In genomic region chr15:41799488-41799805, GRCh38 we compare ENCODE assay signal across 25 cellular contexts. TPM values are rescaled to one million over a fixed set of nuclear protein-coding genes. Genes with fewer than 3 reads are reported as not detected.
DNase-seq lines count a peak whose midpoint lies in the region; ATAC-seq, FAIRE-seq and TF ChIP-seq lines count a peak whose summit lies in the region.
"Had no signal": no experiment of that assay in that cellular context is flagged by ENCODE, and none has a peak within 500 bp of the region (broad histone marks: within the 10 kb centered on the region; RNA-seq: fewer than 3 reads in every experiment).

No MANE protein-coding gene starts in this region.

- peaks cover 37% of the 10 kb centered on the region for H3K4me1 ChIP-seq in HepG2 (ENCODE audit: insufficient read depth, low read length)
- peaks cover 0 to 10% (median 0%) of the 10 kb centered on the region in 4 donors for H3K4me1 ChIP-seq in right lobe of liver
- H3K4me1 ChIP-seq in KMS-11 (ENCODE audit: low read depth, poor library complexity, severe bottlenecking), result peaks cover 35% of the 10 kb centered on the region
- H3K4me1 ChIP-seq in esophagus squamous epithelium, result peaks cover 26 to 93% (median 62%) of the 10 kb centered on the region in 3 donors
- H3K4me1 ChIP-seq in colonic mucosa, result no peaks in the 10 kb centered on the region

- H3K9me3 ChIP-seq in HepG2 (ENCODE audit: low read length) (no peaks in the 10 kb centered on the region), right lobe of liver (no peaks in the 10 kb centered on the region), esophagus squamous epithelium (no peaks in the 10 kb centered on the region), colonic mucosa (no peaks in the 10 kb centered on the region)
- H3K9me3 ChIP-seq: heart right ventricle had no signal

- H3K4me3 ChIP-seq in HepG2 (replicated peaks in 1 of 3; ENCODE audit: insufficient read depth in 1 of 3, low read depth in 2 of 3, low read length in 3 of 3), result no peak overlapping the region
- no peak overlapping the region for H3K4me3 ChIP-seq in right lobe of liver
- H3K4me3 ChIP-seq in KMS-11 (IDR thresholded peaks at IDR 0.05; ENCODE audit: insufficient read depth, low read depth, low read length), result no peak overlapping the region
- no peak overlapping the region for H3K4me3 ChIP-seq in esophagus squamous epithelium
- H3K4me3 ChIP-seq in colonic mucosa, result no peak overlapping the region
- H3K4me3 ChIP-seq: heart right ventricle, K562, SK-N-MC had no signal

- no peaks in the 10 kb centered on the region for H3K36me3 ChIP-seq in HepG2 (replicated peaks in 1 of 2; ENCODE audit: control insufficient read depth in 1 of 2, insufficient read depth in 2 of 2, low read length in 2 of 2)
- no peaks in the 10 kb centered on the region for H3K36me3 ChIP-seq in right lobe of liver
- no peaks in the 10 kb centered on the region for H3K36me3 ChIP-seq in KMS-11 (ENCODE audit: insufficient read depth)
- H3K36me3 ChIP-seq in esophagus squamous epithelium, result peaks cover 0 to 34% (median 5%) of the 10 kb centered on the region in 3 donors
- no peaks in the 10 kb centered on the region for H3K36me3 ChIP-seq in colonic mucosa

- H3K9ac ChIP-seq in HepG2 (ENCODE audit: insufficient read depth, low read depth, low read length), result no peak overlapping the region
- H3K9ac ChIP-seq in KMS-11, result no peak overlapping the region
- no peak overlapping the region for H3K9ac ChIP-seq in colonic mucosa (ENCODE audit: low read depth in 2 of 2, low read length in 2 of 2)

- no peak for TF ChIP-seq RAD21 in HepG2 (CRISPR knock-in tag; IDR thresholded peaks at IDR 0.05)

- no peak for TF ChIP-seq EP300 in HepG2 (IDR thresholded peaks at IDR 0.05; ENCODE audit: low read depth in 2 of 2, low read length in 2 of 2)
- no peak for TF ChIP-seq EP300 in HepG2 (CRISPR knock-in tag; IDR thresholded peaks at IDR 0.05; ENCODE audit: borderline replicate concordance)

- CTCF ChIA-PET in HepG2 (lab: Yijun Ruan, JAX; ENCODE audit: low intra/inter-chr PET ratio, low total read pairs), result no interaction called here

- intact Hi-C loops in HepG2 (cut with micrococcal nuclease; ENCODE audit: unreplicated experiment) (no loop called here), right lobe of liver (cut with DNase I) (no loop called here), esophagus squamous epithelium (cut with DNase I) (no loop called here), colonic mucosa (cut with DNase I) (no loop called here)

- ATAC-seq in HepG2 (no peak), right lobe of liver (no peak), GM18870 (IDR thresholded peaks at IDR 0.05; ENCODE audit: unreplicated experiment) (no peak), HG02678 (IDR thresholded peaks at IDR 0.05; ENCODE audit: unreplicated experiment) (no peak)

- POLR2A ChIA-PET in HepG2 (lab: Yijun Ruan, JAX), result no interaction called here

- in situ Hi-C loops in HepG2 (cut with HindIII; ENCODE audit: extremely low pct_ligation_motif_present, low pct_unique_long_range_greater_than_20kb), result no loop called here

- TF ChIP-seq POLR2A in HepG2 (IDR thresholded peaks at IDR 0.05; ENCODE audit: insufficient read depth in 1 of 2, low read depth in 2 of 2, low read length in 2 of 2) (no peak), right lobe of liver (IDR thresholded peaks at IDR 0.05) (no peak), esophagus squamous epithelium (IDR thresholded peaks at IDR 0.05) (no peak)

- H3K27ac ChIP-seq in HepG2 (ENCODE audit: extremely low read length, insufficient read depth, low read length) (no peak overlapping the region), right lobe of liver (no peak overlapping the region), KMS-11 (peak overlapping the region; percentile 49), esophagus squamous epithelium (peak overlapping the region in 3 of 4 donors; percentile 10 to 28 (median 18)), colonic mucosa (no peak overlapping the region)
- H3K27ac ChIP-seq: heart right ventricle, SK-N-MC had no signal

- no TSS peak for BruUV-seq in HepG2 (replicated peaks; lab: Mats Ljungman, UMichigan)

- FAIRE-seq in HepG2 (lab: Jason Lieb, UNC), result no peak
- FAIRE-seq: D721Med, K562 had no signal

- H3K4me2 ChIP-seq in HepG2 (ENCODE audit: low read depth, low read length), result peak overlapping the region; percentile 23
- no peak overlapping the region; the same call in 1 of the 2 replicates for H3K4me2 ChIP-seq in KMS-11

- no peak for TF ChIP-seq CTCF in HepG2 (CRISPR knock-in tag; IDR thresholded peaks at IDR 0.05)
- no peak for TF ChIP-seq CTCF in right lobe of liver (IDR thresholded peaks at IDR 0.05)
- no peak for TF ChIP-seq CTCF in KMS-11 (conservative IDR thresholded peaks at IDR 0.05; ENCODE audit: low read depth, low read length)
- TF ChIP-seq CTCF in esophagus squamous epithelium (IDR thresholded peaks at IDR 0.05), result no peak
- no peak for TF ChIP-seq CTCF in colonic mucosa (IDR thresholded peaks at IDR 0.05)

- no peaks in the 10 kb centered on the region for H4K20me1 ChIP-seq in HepG2 (ENCODE audit: insufficient read depth, low read length)
- no peaks in the 10 kb centered on the region for H4K20me1 ChIP-seq in KMS-11 (ENCODE audit: insufficient read depth)

- H3K27me3 ChIP-seq in HepG2 (ENCODE audit: control insufficient read depth in 1 of 2, insufficient read depth in 2 of 2, low read length in 2 of 2) (no peaks in the 10 kb centered on the region), right lobe of liver (no peaks in the 10 kb centered on the region), KMS-11 (ENCODE audit: insufficient read depth, low read depth) (no peaks in the 10 kb centered on the region), esophagus squamous epithelium (no peaks in the 10 kb centered on the region), colonic mucosa (no peaks in the 10 kb centered on the region)
- H3K27me3 ChIP-seq: heart right ventricle had no signal

- H3K79me2 ChIP-seq in HepG2 (ENCODE audit: insufficient read depth, low read length) (no peaks in the 10 kb centered on the region), KMS-11 (ENCODE audit: insufficient read depth, low read depth) (no peaks in the 10 kb centered on the region)

- H2AFZ ChIP-seq in HepG2 (ENCODE audit: low read length) (no peak overlapping the region), KMS-11 (ENCODE audit: low read depth) (no peak overlapping the region)

- 77% methylated on average over 4 of the region's 5 CpGs for WGBS in HepG2 (ENCODE audit: low lambda C conversion rate)
- 76% methylated on average over 3 of the region's 5 CpGs for WGBS in right lobe of liver (ENCODE audit: insufficient coverage, low coverage, low lambda C conversion rate, missing lambda C conversion rate)
- 33 to 39% methylated on average over 1 to 3 of the region's 5 CpGs for WGBS in esophagus squamous epithelium, 2 donors

- DNase-seq in HepG2 (ENCODE audit: low spot score) (no peak), right lobe of liver (no peak), esophagus squamous epithelium (lab: John Stamatoyannopoulos, UW) (no peak), NCI-H446 treated with DMSO at 0.1 percent for 48 hours (lab: John Stamatoyannopoulos, UW) (no peak), colonic mucosa (no peak)
- DNase-seq: ACHN; activated gamma-delta T cell treated with Interleukin-2 at 50 U/mL for 16 hours; amygdala; C1 segment of cervical spinal cord; caudate nucleus; dermis blood vessel endothelial cell; heart right ventricle; MM.1S; naive B cell; NCI-H1417 treated with DMSO at 0.1 percent for 48 hours; NCI-H2107; NCI-H510A treated with DMSO at 0.1 percent for 48 hours; retina; stimulated activated CD4-positive, alpha-beta T cell treated with anti-CD3 and anti-CD28 coated beads, Interleukin-4, amount 100 ng/mL, for 4 hours had no signal

RNA-seq across cellular contexts. Expression of gene MAPKBP1, which starts 25.2 kb away (rescaled TPM):
- 3.9 and 7.3 TPM in 2 replicates for total RNA-seq in HepG2 (2016; rRNA removed; fragmentation: Illumina TruSeq; extraction: Trizol)
- total RNA-seq in HepG2 (2016; cell fraction: cytosol; rRNA removed; fragmentation: Illumina TruSeq; extraction: Trizol; ENCODE audit: low read depth), result 2.9 and 4.5 TPM in 2 replicates
- 3.2 and 7.7 TPM in 2 replicates for total RNA-seq in HepG2 (2016; cell fraction: insoluble cytoplasmic fraction; rRNA removed; fragmentation: Illumina TruSeq; extraction: Trizol)
- 2.3 and 2.4 TPM in 2 replicates for total RNA-seq in HepG2 (2016; cell fraction: membrane; rRNA removed; fragmentation: Illumina TruSeq; extraction: Trizol)
- 12.3 and 15.3 TPM in 2 replicates for total RNA-seq in HepG2 (2016; cell fraction: nucleus; rRNA removed; fragmentation: Illumina TruSeq; extraction: Trizol)
- polyA plus RNA-seq in HepG2 (2011; rRNA removed), result 3.0 and 4.7 TPM in 2 replicates
- polyA plus RNA-seq in HepG2 (2011; cell fraction: cytosol; rRNA removed), result 0.88 and 1.0 TPM in 2 replicates
- 26.1 and 64.5 TPM in 2 replicates for polyA plus RNA-seq in HepG2 (2011; cell fraction: nucleus; rRNA removed)
- polyA plus RNA-seq in HepG2 (2012), result 3.9 and 4.1 TPM in 2 replicates
- polyA plus RNA-seq in HepG2 (2016; cell fraction: cytosol; fragmentation: Illumina TruSeq; extraction: Trizol; ENCODE audit: low read depth), result 0.11 and 0.12 TPM in 2 replicates
- polyA plus RNA-seq in HepG2 (2016; cell fraction: insoluble cytoplasmic fraction; fragmentation: Illumina TruSeq; extraction: Trizol; ENCODE audit: low read depth), result 0.94 and 1.7 TPM in 2 replicates
- 0.27 and 0.49 TPM in 2 replicates for polyA plus RNA-seq in HepG2 (2016; cell fraction: membrane; fragmentation: Illumina TruSeq; extraction: Trizol; ENCODE audit: low read depth)
- polyA plus RNA-seq in HepG2 (2016; cell fraction: nucleus; fragmentation: Illumina TruSeq; extraction: Trizol; ENCODE audit: insufficient read depth, low read depth), result 19.4 and 21.3 TPM in 2 replicates
- polyA minus RNA-seq in HepG2 (2011; rRNA and poly(A)+ RNA removed; ENCODE audit: low replicate concordance), result 17.2 and 24.6 TPM in 2 replicates
- polyA minus RNA-seq in HepG2 (2011; cell fraction: cytosol; rRNA and poly(A)+ RNA removed), result 3.0 and 3.1 TPM in 2 replicates
- polyA minus RNA-seq in HepG2 (2011; cell fraction: nucleus; rRNA and poly(A)+ RNA removed), result 23.3 and 23.4 TPM in 2 replicates
- total RNA-seq in right lobe of liver, result 1 to 10 TPM; 4.3 to 7.9 (median 5.7) TPM
- 10 to 100 TPM; 18.4 to 37.6 (median 29.8) TPM for total RNA-seq in esophagus squamous epithelium
- total RNA-seq in colonic mucosa, result 10 to 100 TPM in 1 of 2 donors, 1 to 10 TPM in 1; 9.0 to 14.6 TPM

RNA-seq across cellular contexts. Expression of gene JMJD7, which starts 28.4 kb away (rescaled TPM):
- total RNA-seq in HepG2 (2016; rRNA removed; fragmentation: Illumina TruSeq; extraction: Trizol) (5.4 and 7.1 TPM in 2 replicates), right lobe of liver (1 to 10 TPM; 6.0 to 8.6 (median 7.3) TPM), esophagus squamous epithelium (10 to 100 TPM; 20.4 to 36.9 (median 30.5) TPM), colonic mucosa (10 to 100 TPM in 1 of 2 donors, 1 to 10 TPM in 1; 7.8 to 11.8 TPM)
- total RNA-seq in HepG2 (2016; cell fraction: cytosol; rRNA removed; fragmentation: Illumina TruSeq; extraction: Trizol; ENCODE audit: low read depth), result 0.40 and 0.53 TPM in 2 replicates
- total RNA-seq in HepG2 (2016; cell fraction: insoluble cytoplasmic fraction; rRNA removed; fragmentation: Illumina TruSeq; extraction: Trizol), result 6.2 and 6.5 TPM in 2 replicates
- 2.0 and 2.1 TPM in 2 replicates for total RNA-seq in HepG2 (2016; cell fraction: membrane; rRNA removed; fragmentation: Illumina TruSeq; extraction: Trizol)
- total RNA-seq in HepG2 (2016; cell fraction: nucleus; rRNA removed; fragmentation: Illumina TruSeq; extraction: Trizol), result 7.6 and 8.2 TPM in 2 replicates
- polyA plus RNA-seq in HepG2 (2011; rRNA removed), result 6.4 and 7.2 TPM in 2 replicates
- 4.5 and 4.9 TPM in 2 replicates for polyA plus RNA-seq in HepG2 (2011; cell fraction: cytosol; rRNA removed)
- 22.2 and 32.3 TPM in 2 replicates for polyA plus RNA-seq in HepG2 (2011; cell fraction: nucleus; rRNA removed)
- 3.7 and 5.4 TPM in 2 replicates for polyA plus RNA-seq in HepG2 (2012)
- polyA plus RNA-seq in HepG2 (2016; cell fraction: cytosol; fragmentation: Illumina TruSeq; extraction: Trizol; ENCODE audit: low read depth), result 2.3 TPM in 2 replicates
- 5.3 and 6.2 TPM in 2 replicates for polyA plus RNA-seq in HepG2 (2016; cell fraction: insoluble cytoplasmic fraction; fragmentation: Illumina TruSeq; extraction: Trizol; ENCODE audit: low read depth)
- 2.5 and 2.6 TPM in 2 replicates for polyA plus RNA-seq in HepG2 (2016; cell fraction: membrane; fragmentation: Illumina TruSeq; extraction: Trizol; ENCODE audit: low read depth)
- polyA plus RNA-seq in HepG2 (2016; cell fraction: nucleus; fragmentation: Illumina TruSeq; extraction: Trizol; ENCODE audit: insufficient read depth, low read depth), result 17.3 and 19.5 TPM in 2 replicates
- 7.1 and 9.6 TPM in 2 replicates for polyA minus RNA-seq in HepG2 (2011; rRNA and poly(A)+ RNA removed; ENCODE audit: low replicate concordance)
- polyA minus RNA-seq in HepG2 (2011; cell fraction: cytosol; rRNA and poly(A)+ RNA removed), result 1.2 and 4.6 TPM in 2 replicates
- polyA minus RNA-seq in HepG2 (2011; cell fraction: nucleus; rRNA and poly(A)+ RNA removed), result 3.2 and 8.8 TPM in 2 replicates

RNA-seq across cellular contexts. Expression of gene PLA2G4B, which starts 39.2 kb away (rescaled TPM):
- total RNA-seq in HepG2 (2016; rRNA removed; fragmentation: Illumina TruSeq; extraction: Trizol) (0.55 and 5.1 TPM in 2 replicates), right lobe of liver (1 to 10 TPM in 5 of 6 experiments, under 1 TPM in 1; 0.31 to 7.3 (median 4.7) TPM), esophagus squamous epithelium (10 to 100 TPM; 26.5 to 58.9 (median 39.7) TPM), colonic mucosa (1 to 10 TPM; 2.2 to 6.2 TPM)
- 1.1 and 1.6 TPM in 2 replicates for total RNA-seq in HepG2 (2016; cell fraction: cytosol; rRNA removed; fragmentation: Illumina TruSeq; extraction: Trizol; ENCODE audit: low read depth)
- 0.88 and 2.9 TPM in 2 replicates for total RNA-seq in HepG2 (2016; cell fraction: insoluble cytoplasmic fraction; rRNA removed; fragmentation: Illumina TruSeq; extraction: Trizol)
- total RNA-seq in HepG2 (2016; cell fraction: membrane; rRNA removed; fragmentation: Illumina TruSeq; extraction: Trizol), result 0.55 and 1.1 TPM in 2 replicates
- 4.1 and 4.8 TPM in 2 replicates for total RNA-seq in HepG2 (2016; cell fraction: nucleus; rRNA removed; fragmentation: Illumina TruSeq; extraction: Trizol)
- polyA plus RNA-seq in HepG2 (2011; rRNA removed), result 8.0 and 10.2 TPM in 2 replicates
- 1.2 and 1.9 TPM in 2 replicates for polyA plus RNA-seq in HepG2 (2011; cell fraction: cytosol; rRNA removed)
- 51.3 and 67.9 TPM in 2 replicates for polyA plus RNA-seq in HepG2 (2011; cell fraction: nucleus; rRNA removed)
- 2.9 and 3.7 TPM in 2 replicates for polyA plus RNA-seq in HepG2 (2012)
- polyA plus RNA-seq in HepG2 (2016; cell fraction: cytosol; fragmentation: Illumina TruSeq; extraction: Trizol; ENCODE audit: low read depth), result 0.61 and 1.4 TPM in 2 replicates
- polyA plus RNA-seq in HepG2 (2016; cell fraction: insoluble cytoplasmic fraction; fragmentation: Illumina TruSeq; extraction: Trizol; ENCODE audit: low read depth), result 0.63 and 1.2 TPM in 2 replicates
- polyA plus RNA-seq in HepG2 (2016; cell fraction: membrane; fragmentation: Illumina TruSeq; extraction: Trizol; ENCODE audit: low read depth), result 1.0 and 1.5 TPM in 2 replicates
- 15.6 and 20.4 TPM in 2 replicates for polyA plus RNA-seq in HepG2 (2016; cell fraction: nucleus; fragmentation: Illumina TruSeq; extraction: Trizol; ENCODE audit: insufficient read depth, low read depth)
- polyA minus RNA-seq in HepG2 (2011; rRNA and poly(A)+ RNA removed; ENCODE audit: low replicate concordance), result 1.1 and 2.7 TPM in 2 replicates
- polyA minus RNA-seq in HepG2 (2011; cell fraction: cytosol; rRNA and poly(A)+ RNA removed), result 2.2 TPM in 1 of 2 replicates, not detected in the other
- polyA minus RNA-seq in HepG2 (2011; cell fraction: nucleus; rRNA and poly(A)+ RNA removed), result 4.4 and 4.6 TPM in 2 replicates

Comparison
In these comparisons a context has a peak if more than half of its experiments do, and no peak if none do; other contexts are left out.
1. H3K27ac ChIP-seq: peak in KMS-11 (single experiment) and esophagus squamous epithelium (3 of 4); none in HepG2 (single experiment), right lobe of liver (0 of 3) and colonic mucosa (single experiment).